ENCODE assay signal across 8 cellular contexts in the genomic region with DNA sequence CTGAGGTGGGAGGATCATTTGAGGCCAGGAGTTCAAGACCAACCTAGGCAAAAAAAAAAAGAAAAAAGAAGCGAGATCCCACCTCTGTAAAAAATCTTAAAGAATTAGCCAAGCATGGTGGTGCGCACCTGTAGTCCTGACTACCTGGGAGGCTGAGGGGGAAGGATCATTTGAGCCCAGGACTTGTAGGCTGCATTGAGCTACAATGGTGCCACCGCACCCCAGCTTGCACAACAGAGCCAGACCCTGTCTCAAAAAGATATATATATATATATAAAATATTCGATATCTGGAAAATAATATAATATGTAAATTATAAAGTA. TPM values are rescaled to one million over a fixed set of nuclear protein-coding genes. Genes with fewer than 3 reads are reported as not detected.
DNase-seq lines count a peak whose midpoint lies in the region; ATAC-seq, FAIRE-seq and TF ChIP-seq lines count a peak whose summit lies in the region.

No MANE protein-coding gene starts in this region.

- peaks cover 24% of the 10 kb centered on the region for H3K79me2 ChIP-seq in Karpas-422 (ENCODE audit: low read length)
- H3K79me2 ChIP-seq in K562 (ENCODE audit: control insufficient read depth, insufficient read depth, low read length), result peaks cover 39% of the 10 kb centered on the region

- H3K4me3 Mint-ChIP-seq in CD8-positive, alpha-beta memory T cell, result peak overlapping the region; percentile 93 to 97 (median 93)
- peak overlapping the region; percentile 92 for H3K4me3 Mint-ChIP-seq in neural crest cell

- H3K4me1 Mint-ChIP-seq in CD8-positive, alpha-beta memory T cell, result peaks cover 34 to 43% (median 42%) of the 10 kb centered on the region in 3 donors
- peaks cover 32% of the 10 kb centered on the region for H3K4me1 Mint-ChIP-seq in neural crest cell

- H3K9ac ChIP-seq in Karpas-422 (ENCODE audit: low read length) (peak overlapping the region; percentile 94), K562 (ENCODE audit: insufficient read depth in 1 of 2, low read depth in 2 of 2, low read length in 2 of 2) (peak overlapping the region; percentile 37 to 80; a peak in 2 of 4 replicates)

- H4K20me1 ChIP-seq in Karpas-422 (ENCODE audit: insufficient read depth, low read depth, low read length), result peaks cover 21% of the 10 kb centered on the region
- peaks cover 9% of the 10 kb centered on the region; the same call in 1 of the 2 replicates for H4K20me1 ChIP-seq in K562 (replicated peaks; ENCODE audit: control insufficient read depth, insufficient read depth, low read length)

- POLR2A ChIA-PET in CD8-positive, alpha-beta memory T cell (lab: Charles Lee), result interaction anchor here (0.5 to 5.1 kb wide), 5 partner anchors 15 to 273 kb away, joined by 3 to 130 read pairs (median 51); partner anchors contain the start of genes MAN2C1, PTPN9, SIN3A and SNUPN
- POLR2A ChIA-PET in K562 (lab: Yijun Ruan, JAX), result interaction anchor here (0.8 to 3.7 kb wide), 4 partner anchors 10 to 187 kb away, joined by 3 to 20 read pairs (median 4); no protein-coding TSS in a partner anchor

- H3K9me2 ChIP-seq in Karpas-422 (replicated peaks; ENCODE audit: insufficient read depth, low read length), result no peaks in the 10 kb centered on the region

- CTCF ChIA-PET in CD8-positive, alpha-beta memory T cell (lab: Charles Lee), result interaction anchor here (0.9 to 3.8 kb wide), 9 partner anchors 10 to 274 kb away, joined by 3 to 39 read pairs (median 6); partner anchors contain the start of genes MAN2C1 and SIN3A
- CTCF ChIA-PET in K562 (lab: Yijun Ruan, JAX; ENCODE audit: low intra/inter-chr PET ratio), result interaction anchor here (0.6 to 2.1 kb wide), 4 partner anchors 15 to 273 kb away, joined by 3 to 10 read pairs (median 6); partner anchors contain the start of genes MAN2C1 and SNUPN

- no peak for TF ChIP-seq RAD21 in K562 (CRISPR knock-in tag; conservative IDR thresholded peaks at IDR 0.05 in 1 of 2, IDR thresholded peaks at IDR 0.05 in 1 of 2)

- H3K9me3 ChIP-seq in CD8-positive, alpha-beta memory T cell (ENCODE audit: low read length), result no peaks in the 10 kb centered on the region
- H3K9me3 ChIP-seq in Karpas-422 (ENCODE audit: low read length), result no peaks in the 10 kb centered on the region
- H3K9me3 ChIP-seq in K562 (replicated peaks; ENCODE audit: control insufficient read depth, insufficient read depth, low read depth, low read length), result no peaks in the 10 kb centered on the region

- no peak overlapping the region for H3K4me3 ChIP-seq in CD8-positive, alpha-beta memory T cell (ENCODE audit: low read length)
- H3K4me3 ChIP-seq in Karpas-422 (ENCODE audit: low read length), result peak overlapping the region; percentile 92
- H3K4me3 ChIP-seq in K562, result no peak overlapping the region

- H3K27me3 ChIP-seq in CD8-positive, alpha-beta memory T cell (ENCODE audit: insufficient read depth, low read length, poor library complexity, severe bottlenecking), result no peaks in the 10 kb centered on the region
- H3K27me3 ChIP-seq in Karpas-422 (ENCODE audit: low read length) (no peaks in the 10 kb centered on the region), K562 (ENCODE audit: control insufficient read depth in 2 of 2, insufficient read depth in 2 of 2, low read length in 2 of 2) (no peaks in the 10 kb centered on the region; a peak in 1 of 5 replicates)

- no peak for ATAC-seq in K562
- no peak for ATAC-seq in HG03565 (IDR thresholded peaks at IDR 0.05; ENCODE audit: unreplicated experiment)
- ATAC-seq in left colon, result no peak

- DNase-seq in CD8-positive, alpha-beta memory T cell, result no peak
- DNase-seq in Karpas-422, result peak; percentile 56
- DNase-seq in K562 (ENCODE audit: extremely low read depth in 1 of 4, low spot score in 3 of 4), result no peak
- no peak for DNase-seq in neural crest cell (ENCODE audit: low read depth, low spot score)
- DNase-seq in GM13977 (ENCODE audit: low spot score), result no peak
- no peak for DNase-seq in DMS79 (lab: John Stamatoyannopoulos, UW)
- DNase-seq in left colon, result no peak

- no peaks in the 10 kb centered on the region for H3K9me1 ChIP-seq in K562 (ENCODE audit: control insufficient read depth, insufficient read depth, low read length)

- H3K9me3 Mint-ChIP-seq in CD8-positive, alpha-beta memory T cell, result no peaks in the 10 kb centered on the region
- no peaks in the 10 kb centered on the region for H3K9me3 Mint-ChIP-seq in neural crest cell

- intact Hi-C loops in K562 (cut with micrococcal nuclease), result loop anchor here (2.0 to 5.0 kb wide), 3 partner anchors 44 to 272 kb away; partner anchors contain the start of genes MAN2C1 and SIN3A
- intact Hi-C loops in left colon (cut with DNase I, micrococcal nuclease), result no loop called here

- H3K36me3 Mint-ChIP-seq in CD8-positive, alpha-beta memory T cell, result peaks cover 0 to 32% (median 2%) of the 10 kb centered on the region in 3 donors
- no peaks in the 10 kb centered on the region for H3K36me3 Mint-ChIP-seq in neural crest cell (ENCODE audit: low read depth)

- H3K4me1 ChIP-seq in CD8-positive, alpha-beta memory T cell (ENCODE audit: insufficient read depth, low read length), result peaks cover 28% of the 10 kb centered on the region
- H3K4me1 ChIP-seq in Karpas-422 (ENCODE audit: low read length) (peaks cover 37% of the 10 kb centered on the region), K562 (replicated peaks in 1 of 2; ENCODE audit: control insufficient read depth in 2 of 2, insufficient read depth in 2 of 2, low read length in 2 of 2) (peaks cover 12 to 25% of the 10 kb centered on the region in 2 experiments)

- no peak for TF ChIP-seq POLR2A in K562 (conservative IDR thresholded peaks at IDR 0.05)

- no peak for TF ChIP-seq EP300 in K562 (IDR thresholded peaks at IDR 0.05; ENCODE audit: low read length)

- no peak overlapping the region for H2AFZ ChIP-seq in Karpas-422 (ENCODE audit: low read length)
- H2AFZ ChIP-seq in K562 (ENCODE audit: low read depth, low read length), result no peak overlapping the region

- no peaks in the 10 kb centered on the region for H3K27me3 Mint-ChIP-seq in CD8-positive, alpha-beta memory T cell
- no peaks in the 10 kb centered on the region for H3K27me3 Mint-ChIP-seq in neural crest cell (ENCODE audit: low read depth)

- H3K4me2 ChIP-seq in Karpas-422 (ENCODE audit: low read depth, low read length, poor library complexity, severe bottlenecking) (peak overlapping the region; percentile 92), K562 (ENCODE audit: insufficient read depth, low read length) (peak overlapping the region; percentile 95)

- no peak for FAIRE-seq in K562 (lab: Jason Lieb, UNC)

- WGBS in K562 (ENCODE audit: insufficient coverage, low coverage, missing lambda C conversion rate), result 72% methylated on average over 4 of the region's 4 CpGs

- in situ Hi-C loops in K562 (cut with MboI), result no loop called here
- in situ Hi-C loops in GM13977 (cut with MboI; ENCODE audit: low pct_unique_long_range_greater_than_20kb, low sequenced_read_pairs, unreplicated experiment), result loop anchor here (25.0 kb wide), 1 partner anchor 279 kb away; the partner anchor contains the start of gene MAN2C1

- peak overlapping the region; percentile 92 for H3K27ac ChIP-seq in CD8-positive, alpha-beta memory T cell (ENCODE audit: low read depth, low read length)
- peak overlapping the region; percentile 86 for H3K27ac ChIP-seq in Karpas-422 (ENCODE audit: low read length)
- H3K27ac ChIP-seq in K562 (ENCODE audit: extremely low read depth, low read depth, low read length), result peak overlapping the region; percentile 86; the same call in 1 of the 3 replicates

- H3K27ac Mint-ChIP-seq in CD8-positive, alpha-beta memory T cell, result peak overlapping the region; percentile 89 to 97 (median 96)
- H3K27ac Mint-ChIP-seq in neural crest cell (ENCODE audit: unreplicated experiment), result no peak overlapping the region

- TF ChIP-seq CTCF in K562 (IDR thresholded peaks at IDR 0.05 in 2 of 3, conservative IDR thresholded peaks at IDR 0.05 in 1 of 3; ENCODE audit: insufficient read depth in 2 of 3, low read depth in 1 of 3, low read length in 3 of 3) (no peak), neural crest cell (conservative IDR thresholded peaks at IDR 0.05) (no peak), GM13977 (IDR thresholded peaks at IDR 0.05; ENCODE audit: extremely low read depth, insufficient read depth, missing control alignments) (no peak)

- no TSS peak for BruUV-seq in K562 (replicated peaks; lab: Mats Ljungman, UMichigan)

- peaks cover 6% of the 10 kb centered on the region for H3K36me3 ChIP-seq in CD8-positive, alpha-beta memory T cell (ENCODE audit: insufficient read depth, low read length)
- no peaks in the 10 kb centered on the region for H3K36me3 ChIP-seq in Karpas-422 (ENCODE audit: insufficient read depth, low read length)
- peaks cover 15% of the 10 kb centered on the region for H3K36me3 ChIP-seq in K562 (ENCODE audit: control insufficient read depth, insufficient read depth, low read length)

RNA-seq across cellular contexts. Expression of gene IMP3, which starts 1.1 kb away (rescaled TPM):
- 100 to 1,000 TPM; 123 to 134 TPM for total RNA-seq in CD8-positive, alpha-beta memory T cell
- polyA plus RNA-seq in CD8-positive, alpha-beta memory T cell, result 247 TPM
- 82.7 and 119 TPM in 2 replicates for total RNA-seq in Karpas-422 (2014; rRNA removed; shearing (Covaris generic); ENCODE audit: low replicate concordance)
- total RNA-seq in K562 (2011; cell fraction: chromatin; rRNA removed; ENCODE audit: low replicate concordance), result 30.2 and 42.6 TPM in 2 replicates
- total RNA-seq in K562 (2011; cell fraction: nucleolus; rRNA removed), result 67.6 and 76.2 TPM in 2 replicates
- total RNA-seq in K562 (2011; cell fraction: nucleoplasm; rRNA removed), result 56.2 and 65.3 TPM in 2 replicates
- total RNA-seq in K562 (2014; rRNA removed) (140 and 159 TPM in 2 replicates), K562 (2014; rRNA removed; fragmentation: Illumina TruSeq; extraction: Trizol) (74.4 and 74.6 TPM in 2 replicates), K562 (2015; rRNA removed; fragmentation: Illumina TruSeq; extraction: Trizol) (87.6 and 93.6 TPM in 2 replicates), K562 (2021) (113 and 124 TPM in 2 replicates), neural crest cell (79.4 and 84.3 TPM in 2 replicates), left colon (10 to 100 TPM; 53.9 to 61.3 TPM)
- polyA plus RNA-seq in K562 (2011; rRNA removed) (58.5 and 68.3 TPM in 2 replicates), K562 (2014; fragmentation: Illumina TruSeq; extraction: Trizol) (44.5 and 47.1 TPM in 2 replicates), K562 (2014; fragmentation: Nextera tagmentation; extraction: Ambion mirVana) (10 to 100 TPM; 14.5 to 15.5 TPM), K562 (2014; rRNA removed) (160 and 161 TPM in 2 replicates)
- polyA plus RNA-seq in K562 (2011; cell fraction: cytosol; rRNA removed), result 92.2 and 249 TPM in 2 replicates
- polyA plus RNA-seq in K562 (2011; cell fraction: nucleus; rRNA removed), result 55.6 and 61.8 TPM in 2 replicates
- 84.1 and 118 TPM in 2 replicates for polyA plus RNA-seq in K562 (2012)
- polyA minus RNA-seq in K562 (2011; rRNA and poly(A)+ RNA removed), result 15.4 and 19.4 TPM in 2 replicates
- 32.6 and 34.2 TPM in 2 replicates for polyA minus RNA-seq in K562 (2011; cell fraction: cytosol; rRNA and poly(A)+ RNA removed)
- 26.5 and 42.5 TPM in 2 replicates for polyA minus RNA-seq in K562 (2011; cell fraction: nucleus; rRNA and poly(A)+ RNA removed)

RNA-seq across cellular contexts. Expression of gene SNX33, which starts 6.6 kb away (rescaled TPM):
- 1 to 10 TPM; 3.1 to 3.5 TPM for total RNA-seq in CD8-positive, alpha-beta memory T cell
- polyA plus RNA-seq in CD8-positive, alpha-beta memory T cell, result 1.1 TPM
- total RNA-seq in Karpas-422 (2014; rRNA removed; shearing (Covaris generic); ENCODE audit: low replicate concordance), result 0.07 TPM in 1 of 2 replicates, not detected in the other
- total RNA-seq in K562 (2011; cell fraction: chromatin; rRNA removed; ENCODE audit: low replicate concordance), result 12.7 and 30.2 TPM in 2 replicates
- 20.0 and 22.7 TPM in 2 replicates for total RNA-seq in K562 (2011; cell fraction: nucleolus; rRNA removed)
- 17.2 and 19.9 TPM in 2 replicates for total RNA-seq in K562 (2011; cell fraction: nucleoplasm; rRNA removed)
- total RNA-seq in K562 (2014; rRNA removed) (10.0 and 13.0 TPM in 2 replicates), K562 (2014; rRNA removed; fragmentation: Illumina TruSeq; extraction: Trizol) (4.3 and 4.7 TPM in 2 replicates), K562 (2015; rRNA removed; fragmentation: Illumina TruSeq; extraction: Trizol) (8.3 and 8.8 TPM in 2 replicates), K562 (2021) (14.1 and 14.8 TPM in 2 replicates), neural crest cell (22.2 and 23.4 TPM in 2 replicates), left colon (10 to 100 TPM; 24.3 to 29.3 TPM)
- polyA plus RNA-seq in K562 (2011; rRNA removed) (7.9 and 8.2 TPM in 2 replicates), K562 (2014; fragmentation: Illumina TruSeq; extraction: Trizol) (10.1 TPM in 2 replicates), K562 (2014; fragmentation: Nextera tagmentation; extraction: Ambion mirVana) (1 to 10 TPM; 1.4 to 1.8 TPM), K562 (2014; rRNA removed) (7.5 and 8.3 TPM in 2 replicates)
- polyA plus RNA-seq in K562 (2011; cell fraction: cytosol; rRNA removed), result 9.2 and 11.6 TPM in 2 replicates
- 16.8 and 25.3 TPM in 2 replicates for polyA plus RNA-seq in K562 (2011; cell fraction: nucleus; rRNA removed)
- 11.0 and 16.8 TPM in 2 replicates for polyA plus RNA-seq in K562 (2012)
- polyA minus RNA-seq in K562 (2011; rRNA and poly(A)+ RNA removed), result 10.9 and 12.8 TPM in 2 replicates
- 11.5 and 12.8 TPM in 2 replicates for polyA minus RNA-seq in K562 (2011; cell fraction: cytosol; rRNA and poly(A)+ RNA removed)
- 10.5 and 12.7 TPM in 2 replicates for polyA minus RNA-seq in K562 (2011; cell fraction: nucleus; rRNA and poly(A)+ RNA removed)

RNA-seq across cellular contexts. Expression of gene SNUPN, which starts 15.6 kb away (rescaled TPM):
- 10 to 100 TPM; 24.6 to 26.9 TPM for total RNA-seq in CD8-positive, alpha-beta memory T cell
- polyA plus RNA-seq in CD8-positive, alpha-beta memory T cell, result 37.4 TPM
- total RNA-seq in Karpas-422 (2014; rRNA removed; shearing (Covaris generic); ENCODE audit: low replicate concordance), result 18.9 and 33.9 TPM in 2 replicates
- 34.5 and 36.5 TPM in 2 replicates for total RNA-seq in K562 (2011; cell fraction: chromatin; rRNA removed; ENCODE audit: low replicate concordance)
- total RNA-seq in K562 (2011; cell fraction: nucleolus; rRNA removed), result 19.9 and 23.8 TPM in 2 replicates
- total RNA-seq in K562 (2011; cell fraction: nucleoplasm; rRNA removed), result 23.1 and 26.6 TPM in 2 replicates
- total RNA-seq in K562 (2014; rRNA removed), result 32.2 and 33.0 TPM in 2 replicates
- 39.5 and 41.6 TPM in 2 replicates for total RNA-seq in K562 (2014; rRNA removed; fragmentation: Illumina TruSeq; extraction: Trizol)
- 36.9 and 40.0 TPM in 2 replicates for total RNA-seq in K562 (2015; rRNA removed; fragmentation: Illumina TruSeq; extraction: Trizol)
- 36.6 and 38.3 TPM in 2 replicates for total RNA-seq in K562 (2021)
- polyA plus RNA-seq in K562 (2011; rRNA removed), result 29.7 and 38.4 TPM in 2 replicates
- 17.4 and 23.6 TPM in 2 replicates for polyA plus RNA-seq in K562 (2011; cell fraction: cytosol; rRNA removed)
- polyA plus RNA-seq in K562 (2011; cell fraction: nucleus; rRNA removed), result 17.4 and 19.5 TPM in 2 replicates
- polyA plus RNA-seq in K562 (2012), result 29.0 and 35.1 TPM in 2 replicates
- 40.9 and 45.0 TPM in 2 replicates for polyA plus RNA-seq in K562 (2014; fragmentation: Illumina TruSeq; extraction: Trizol)
- polyA plus RNA-seq in K562 (2014; fragmentation: Nextera tagmentation; extraction: Ambion mirVana), result 10 to 100 TPM; 69.3 to 78.3 TPM
- 38.0 and 42.5 TPM in 2 replicates for polyA plus RNA-seq in K562 (2014; rRNA removed)
- polyA minus RNA-seq in K562 (2011; rRNA and poly(A)+ RNA removed), result 35.1 and 36.0 TPM in 2 replicates
- polyA minus RNA-seq in K562 (2011; cell fraction: cytosol; rRNA and poly(A)+ RNA removed), result 16.3 and 20.6 TPM in 2 replicates
- 10.6 and 18.4 TPM in 2 replicates for polyA minus RNA-seq in K562 (2011; cell fraction: nucleus; rRNA and poly(A)+ RNA removed)
- total RNA-seq in neural crest cell, result 20.9 and 21.3 TPM in 2 replicates
- total RNA-seq in left colon, result 10 to 100 TPM; 14.9 to 16.8 TPM
